Comparison of ENCODE assay signal across 8 cellular contexts in genomic region chr1:113871597-113872113, GRCh38. TPM values are rescaled to one million over a fixed set of nuclear protein-coding genes. Genes with fewer than 3 reads are reported as not detected.
A peak's percentile ranks its signal among the peaks of the same experiment; 100 is the strongest.
DNase-seq lines count a peak whose midpoint lies in the region; ATAC-seq and TF ChIP-seq lines count a peak whose summit lies in the region.

Gene PTPN22 (minus strand): TSS chr1:113871712.

- H2BK120ac ChIP-seq in mesendoderm (ENCODE audit: low read depth, low read length): no peak within 1 kb of the TSS

- peak; percentile 81 for TF ChIP-seq POLR2A in GM18526 (IDR thresholded peaks at IDR 0.05; ENCODE audit: extremely low read depth, insufficient read length)

- no peak for TF ChIP-seq CTCF in heart right ventricle (IDR thresholded peaks at IDR 0.05)

- peaks cover 32% of the 10 kb centered on the region for H3K36me3 Mint-ChIP-seq in activated T-helper 2 cell treated with anti-CD3 and anti-CD28 coated beads, Interferon-gamma antibody, Interleukin-2, Interleukin-4, amounts not matched to agents 10 μg/mL and 5 μg/mL and 100 μg/mL, durations not matched to agents 14 hours and 24 hours and 36 hours (ENCODE audit: low read depth)

- H2BK15ac ChIP-seq in mesendoderm (replicated peaks; ENCODE audit: low read depth): no peak within 1 kb of the TSS

- peak within 1 kb of the TSS; percentile 97 for H3K27ac Mint-ChIP-seq in activated T-helper 2 cell treated with anti-CD3 and anti-CD28 coated beads, Interferon-gamma antibody, Interleukin-2, Interleukin-4, amounts not matched to agents 10 μg/mL and 5 μg/mL and 100 μg/mL, durations not matched to agents 14 hours and 24 hours and 36 hours

- no peak within 1 kb of the TSS for H3K4me2 ChIP-seq in mesendoderm (ENCODE audit: low read length)

- ATAC-seq in HG02943 (IDR thresholded peaks at IDR 0.05; ENCODE audit: low read depth, unreplicated experiment) (peak; percentile 81), heart right ventricle (peak in 6 of 8 donors; percentile 63 to 83 (median 80))

- peaks cover 0 to 63% (median 0%) of the 10 kb centered on the region in 9 donors for H3K4me1 ChIP-seq in heart right ventricle
- no peaks in the 10 kb centered on the region for H3K4me1 ChIP-seq in mesendoderm (ENCODE audit: control insufficient read depth, low read depth, low read length)

- H3K36me3 ChIP-seq in heart right ventricle (no peaks in the 10 kb centered on the region), mesendoderm (ENCODE audit: control insufficient read depth, insufficient read depth, low read length) (no peaks in the 10 kb centered on the region)

- H3K4ac ChIP-seq in mesendoderm (ENCODE audit: low read depth, low read length): no peak within 1 kb of the TSS

- no peak within 1 kb of the TSS for H2BK5ac ChIP-seq in mesendoderm (ENCODE audit: low read length)

- H3K4me3 ChIP-seq in heart right ventricle: peak within 1 kb of the TSS in 3 of 10 donors; percentile 11 to 54 (median 13)
- no peak within 1 kb of the TSS for H3K4me3 ChIP-seq in mesendoderm (ENCODE audit: low read length)

- no peaks in the 10 kb centered on the region for H3K27me3 Mint-ChIP-seq in activated T-helper 2 cell treated with anti-CD3 and anti-CD28 coated beads, Interferon-gamma antibody, Interleukin-2, Interleukin-4, amounts not matched to agents 10 μg/mL and 5 μg/mL and 100 μg/mL, durations not matched to agents 14 hours and 24 hours and 36 hours (ENCODE audit: low read depth)

- H3K79me2 ChIP-seq in mesendoderm (ENCODE audit: control insufficient read depth, insufficient read depth, low read length): no peaks in the 10 kb centered on the region

- H3K18ac ChIP-seq in mesendoderm (ENCODE audit: low read length): no peak within 1 kb of the TSS

- no peak within 1 kb of the TSS for H2AK5ac ChIP-seq in mesendoderm (ENCODE audit: low read length)

- H3K27me3 ChIP-seq in heart right ventricle: no peaks in the 10 kb centered on the region
- no peaks in the 10 kb centered on the region for H3K27me3 ChIP-seq in mesendoderm (ENCODE audit: insufficient read depth, low read length, poor library complexity)

- no peak within 1 kb of the TSS for H4K5ac ChIP-seq in mesendoderm (ENCODE audit: low read length)

- no peak within 1 kb of the TSS for H3K9ac ChIP-seq in mesendoderm (ENCODE audit: low read length)

- 83 to 89% methylated on average over 4 of the region's 4 CpGs for WGBS in heart right ventricle, 2 donors
- WGBS in mesendoderm (ENCODE audit: extremely low coverage, insufficient coverage, low lambda C conversion rate): no CpG with 5 or more reads among the region's 4 CpGs

- intact Hi-C loops in activated T-helper 2 cell treated with anti-CD3 and anti-CD28 coated beads, Interferon-gamma antibody, Interleukin-2, Interleukin-4, amounts not matched to agents 10 μg/mL and 5 μg/mL and 100 μg/mL, durations not matched to agents 14 hours and 24 hours and 36 hours (cut with micrococcal nuclease): loop anchor here (1.0 kb wide), 3 partner anchors 34 to 59 kb away; partner anchors contain the start of genes DCLRE1B and RSBN1
- intact Hi-C loops in heart right ventricle (cut with DNase I): no loop called here

- H3K23ac ChIP-seq in mesendoderm (ENCODE audit: low read length): no peak within 1 kb of the TSS

- H3K27ac ChIP-seq in heart right ventricle: peak within 1 kb of the TSS in 4 of 10 donors; percentile 4 to 90 (median 40)
- no peak within 1 kb of the TSS for H3K27ac ChIP-seq in mesendoderm (ENCODE audit: low read depth, low read length)

- peak; percentile 90 for DNase-seq in RPMI7951 (ENCODE audit: low read depth)
- peak; percentile 81 for DNase-seq in activated T-helper 2 cell treated with anti-CD3 and anti-CD28 coated beads, Interferon-gamma antibody, Interleukin-2, Interleukin-4, amounts not matched to agents 10 μg/mL and 5 μg/mL and 100 μg/mL, durations not matched to agents 14 hours and 24 hours and 36 hours (ENCODE audit: low spot score)
- DNase-seq in heart right ventricle: peak; percentile 11 to 17
- peak; percentile 57 to 74 for DNase-seq in stimulated activated CD4-positive, alpha-beta T cell treated with anti-CD3 and anti-CD28 coated beads, Interleukin-4, amount 100 ng/mL, for 48 hours (ENCODE audit: low read depth in 2 of 2)
- no peak for DNase-seq in NCI-H146 (lab: John Stamatoyannopoulos, UW)
- no peak for DNase-seq in mesendoderm

- no peak within 1 kb of the TSS for H4K8ac ChIP-seq in mesendoderm (ENCODE audit: low read depth, low read length)

- no peak within 1 kb of the TSS for H3K56ac ChIP-seq in mesendoderm (ENCODE audit: low read length)

- no peaks in the 10 kb centered on the region for H3K9me3 Mint-ChIP-seq in activated T-helper 2 cell treated with anti-CD3 and anti-CD28 coated beads, Interferon-gamma antibody, Interleukin-2, Interleukin-4, amounts not matched to agents 10 μg/mL and 5 μg/mL and 100 μg/mL, durations not matched to agents 14 hours and 24 hours and 36 hours

- H3K4me3 Mint-ChIP-seq in activated T-helper 2 cell treated with anti-CD3 and anti-CD28 coated beads, Interferon-gamma antibody, Interleukin-2, Interleukin-4, amounts not matched to agents 10 μg/mL and 5 μg/mL and 100 μg/mL, durations not matched to agents 14 hours and 24 hours and 36 hours (ENCODE audit: low read depth): peak within 1 kb of the TSS; percentile 86

- H3K4me1 Mint-ChIP-seq in activated T-helper 2 cell treated with anti-CD3 and anti-CD28 coated beads, Interferon-gamma antibody, Interleukin-2, Interleukin-4, amounts not matched to agents 10 μg/mL and 5 μg/mL and 100 μg/mL, durations not matched to agents 14 hours and 24 hours and 36 hours (ENCODE audit: low read depth): peaks cover 65% of the 10 kb centered on the region

- no peaks in the 10 kb centered on the region for H3K9me3 ChIP-seq in heart right ventricle

- H3K79me1 ChIP-seq in mesendoderm (ENCODE audit: low read length): no peaks in the 10 kb centered on the region

RNA-seq across cellular contexts. Expression of gene PTPN22, which starts in this region (rescaled TPM):
- total RNA-seq in RPMI7951 (2014; rRNA removed; shearing (Covaris generic)): 0.59 and 1.1 TPM in 2 replicates
- 57.8 and 58.8 TPM in 2 replicates for total RNA-seq in activated T-helper 2 cell treated with anti-CD3 and anti-CD28 coated beads, Interferon-gamma antibody, Interleukin-2, Interleukin-4, amounts not matched to agents 10 μg/mL and 5 μg/mL and 100 μg/mL, durations not matched to agents 14 hours and 24 hours and 36 hours
- total RNA-seq in heart right ventricle: 1 to 10 TPM in 1 of 10 donors, under 1 TPM in 9; 0.13 to 3.3 (median 0.56) TPM
- under 1 TPM; 0.20 to 0.44 TPM for polyA plus RNA-seq in heart right ventricle
- 0.03 TPM for polyA plus RNA-seq in mesendoderm (2013, experiment 1 of 2)
- polyA plus RNA-seq in mesendoderm (2013, experiment 2 of 2): not detected

Comparison
In these comparisons a context has a peak if more than half of its experiments do, and no peak if none do; other contexts are left out.
1. RNA of gene PTPN22 (total RNA-seq): 57.8 to 58.8 TPM in activated T-helper 2 cell treated with anti-CD3 and anti-CD28 coated beads, Interferon-gamma antibody, Interleukin-2, Interleukin-4, amounts not matched to agents 10 μg/mL and 5 μg/mL and 100 μg/mL, durations not matched to agents 14 hours and 24 hours and 36 hours; 0.59 to 1.1 TPM in RPMI7951 and 0.13 to 3.3 TPM in heart right ventricle; every median in the first group is over 10 times any median in the second.
2. DNase-seq: peak in RPMI7951 (single experiment), activated T-helper 2 cell treated with anti-CD3 and anti-CD28 coated beads, Interferon-gamma antibody, Interleukin-2, Interleukin-4, amounts not matched to agents 10 μg/mL and 5 μg/mL and 100 μg/mL, durations not matched to agents 14 hours and 24 hours and 36 hours (single experiment), heart right ventricle (2 of 2) and stimulated activated CD4-positive, alpha-beta T cell treated with anti-CD3 and anti-CD28 coated beads, Interleukin-4, amount 100 ng/mL, for 48 hours (2 of 2); none in NCI-H146 (single experiment) and mesendoderm (single experiment).